8 cellular contexts compared by ENCODE assay signal in genomic region chr13:98483636-98484288, GRCh38.
A peak's percentile ranks its signal among the peaks of the same experiment; 100 is the strongest.
DNase-seq lines count a peak whose midpoint lies in the region; ATAC-seq and TF ChIP-seq lines count a peak whose summit lies in the region.
"Had no signal": no experiment of that assay in that cellular context is flagged by ENCODE, and none has a peak within 500 bp of the region (broad histone marks: within the 10 kb centered on the region; RNA-seq: fewer than 3 reads in every experiment).

No MANE protein-coding gene starts in this region.

- H2BK20ac ChIP-seq in H9 (ENCODE audit: low read depth, low read length, poor library complexity, severe bottlenecking): no peak overlapping the region

- POLR2A ChIA-PET in activated CD4-positive, alpha-beta memory T cell treated with anti-CD3 and anti-CD28 coated beads, Interleukin-2, amount 10 ng/mL, durations not matched to agents 7 days and 5 days (lab: Charles Lee): interaction anchor here (0.9 to 3.0 kb wide), 10 partner anchors 10 to 93 kb away, joined by 3 to 21 read pairs (median 9); partner anchors contain the start of gene STK24

- no peaks in the 10 kb centered on the region for H3K27me3 Mint-ChIP-seq in H9 (ENCODE audit: low read depth)
- H3K27me3 Mint-ChIP-seq in activated CD4-positive, alpha-beta memory T cell treated with anti-CD3 and anti-CD28 coated beads, Interleukin-2, amount 10 ng/mL, durations not matched to agents 7 days and 5 days: no peaks in the 10 kb centered on the region
- H3K27me3 Mint-ChIP-seq: natural killer cell treated with Interleukin-12 subunit alpha and Interleukin-12 subunit beta and Interleukin-15 and Interleukin-18, amount 100 ng/mL, for 72 hours had no signal

- CTCF ChIA-PET in activated CD4-positive, alpha-beta memory T cell treated with anti-CD3 and anti-CD28 coated beads, Interleukin-2, amount 10 ng/mL, durations not matched to agents 7 days and 5 days (lab: Charles Lee): interaction anchor here (1.2 to 4.6 kb wide), 8 partner anchors 12 to 170 kb away, joined by 3 to 19 read pairs (median 5); no protein-coding TSS in a partner anchor

- H3K9me3 ChIP-seq in H9 (ENCODE audit: control insufficient read depth, low read depth, low read length) (no peaks in the 10 kb centered on the region), hepatocyte (ENCODE audit: low read depth) (no peaks in the 10 kb centered on the region), skeletal muscle tissue (ENCODE audit: control insufficient read depth in 3 of 3, low read length in 3 of 3) (no peaks in the 10 kb centered on the region)

- H3K23ac ChIP-seq in H9 (ENCODE audit: insufficient read length, low read depth, low read length): no peak overlapping the region

- H4K5ac ChIP-seq in H9 (ENCODE audit: insufficient read length, low read depth, low read length): no peak overlapping the region

- H3K4me2 ChIP-seq in H9 (ENCODE audit: insufficient read depth, insufficient read length, low read length) (peak overlapping the region; percentile 26), hepatocyte (peak overlapping the region; percentile 66)

- H3K79me2 ChIP-seq in H9 (ENCODE audit: insufficient read depth, low read length): peaks cover 22% of the 10 kb centered on the region; the same call in 1 of the 2 replicates
- H3K79me2 ChIP-seq in hepatocyte: peaks cover 84% of the 10 kb centered on the region

- peaks cover 8% of the 10 kb centered on the region; the same call in 1 of the 2 replicates for H3K4me1 ChIP-seq in H9 (ENCODE audit: insufficient read depth, low read length)
- H3K4me1 ChIP-seq in hepatocyte (ENCODE audit: insufficient read depth): peaks cover 36% of the 10 kb centered on the region
- H3K4me1 ChIP-seq in skeletal muscle tissue (ENCODE audit: control insufficient read depth in 3 of 3, insufficient read depth in 3 of 3, low read length in 3 of 3): peaks cover 58 to 79% (median 59%) of the 10 kb centered on the region in 3 donors

- H3K4me3 ChIP-seq in hepatocyte (no peak overlapping the region), skeletal muscle tissue (ENCODE audit: low read length in 3 of 3) (peak overlapping the region; percentile 25 to 50 (median 42))

- H2BK5ac ChIP-seq in H9 (ENCODE audit: insufficient read length, low read length): no peak overlapping the region

- TF ChIP-seq CTCF in H9 (conservative IDR thresholded peaks at IDR 0.05): no peak
- TF ChIP-seq CTCF in hepatocyte (IDR thresholded peaks at IDR 0.05; ENCODE audit: poor library complexity): peak; percentile 19

- H3K56ac ChIP-seq in H9 (ENCODE audit: insufficient read length, low read depth, low read length): no peak overlapping the region

- H3K27ac Mint-ChIP-seq in H9: peak overlapping the region; percentile 63 to 98 (median 96); a peak in 6 of 7 replicates
- H3K27ac Mint-ChIP-seq in activated CD4-positive, alpha-beta memory T cell treated with anti-CD3 and anti-CD28 coated beads, Interleukin-2, amount 10 ng/mL, durations not matched to agents 7 days and 5 days: peak overlapping the region; percentile 90

- no peaks in the 10 kb centered on the region for H3K9me3 Mint-ChIP-seq in H9
- no peaks in the 10 kb centered on the region for H3K9me3 Mint-ChIP-seq in activated CD4-positive, alpha-beta memory T cell treated with anti-CD3 and anti-CD28 coated beads, Interleukin-2, amount 10 ng/mL, durations not matched to agents 7 days and 5 days
- H3K9me3 Mint-ChIP-seq: natural killer cell treated with Interleukin-12 subunit alpha and Interleukin-12 subunit beta and Interleukin-15 and Interleukin-18, amount 100 ng/mL, for 72 hours had no signal

- no peaks in the 10 kb centered on the region for H3K23me2 ChIP-seq in H9 (ENCODE audit: insufficient read length, low read depth, low read length, poor library complexity, severe bottlenecking)

- H3K27ac ChIP-seq in H9 (ENCODE audit: insufficient read length, low read depth, low read length): peak overlapping the region; percentile 1
- peak overlapping the region; percentile 97 for H3K27ac ChIP-seq in hepatocyte
- peak overlapping the region; percentile 81 for H3K27ac ChIP-seq in skeletal muscle tissue (ENCODE audit: low read depth, low read length)

- no peak overlapping the region for H2AFZ ChIP-seq in H9 (ENCODE audit: low read length)
- no peak overlapping the region for H2AFZ ChIP-seq in hepatocyte

- peak overlapping the region; percentile 51 to 66 for H3K4me3 Mint-ChIP-seq in H9
- H3K4me3 Mint-ChIP-seq in activated CD4-positive, alpha-beta memory T cell treated with anti-CD3 and anti-CD28 coated beads, Interleukin-2, amount 10 ng/mL, durations not matched to agents 7 days and 5 days: no peak overlapping the region

- H4K91ac ChIP-seq in H9 (ENCODE audit: insufficient read length, low read depth, low read length): no peak overlapping the region

- H2BK15ac ChIP-seq in H9 (ENCODE audit: low read depth, low read length): no peak overlapping the region

- H3T11ph ChIP-seq in H9 (ENCODE audit: low read length): no peak overlapping the region

- H3K14ac ChIP-seq in H9 (ENCODE audit: insufficient read depth, low read length): no peak overlapping the region

- no peaks in the 10 kb centered on the region for H3K9me2 ChIP-seq in hepatocyte (replicated peaks; ENCODE audit: insufficient read depth)

- H3K27me3 ChIP-seq in H9 (ENCODE audit: insufficient read depth, low read length): no peaks in the 10 kb centered on the region
- no peaks in the 10 kb centered on the region for H3K27me3 ChIP-seq in hepatocyte
- H3K27me3 ChIP-seq in skeletal muscle tissue (ENCODE audit: control insufficient read depth in 3 of 3, insufficient read depth in 3 of 3, low read length in 3 of 3): no peaks in the 10 kb centered on the region

- no peak for ATAC-seq in GM19351 (IDR thresholded peaks at IDR 0.05; ENCODE audit: unreplicated experiment)

- no peak overlapping the region; the same call in 1 of the 2 replicates for H3K4ac ChIP-seq in H9 (ENCODE audit: low read depth, low read length)

- H4K8ac ChIP-seq in H9 (replicated peaks; ENCODE audit: insufficient read length, low read depth, low read length): no peak overlapping the region

- H3K36me3 ChIP-seq in hepatocyte (replicated peaks; ENCODE audit: insufficient read depth, low read depth) (no peaks in the 10 kb centered on the region), skeletal muscle tissue (ENCODE audit: control insufficient read depth in 3 of 3, insufficient read depth in 3 of 3, low read length in 3 of 3) (no peaks in the 10 kb centered on the region)

- H2BK120ac ChIP-seq in H9 (ENCODE audit: low read depth, low read length, poor library complexity, severe bottlenecking): no peak overlapping the region

- H3K36me3 Mint-ChIP-seq in H9 (ENCODE audit: insufficient read depth in 1 of 3, low read depth in 3 of 3): peaks cover 0 to 9% (median 4%) of the 10 kb centered on the region in 3 experiments; a peak in 4 of 7 replicates
- peaks cover 24% of the 10 kb centered on the region for H3K36me3 Mint-ChIP-seq in activated CD4-positive, alpha-beta memory T cell treated with anti-CD3 and anti-CD28 coated beads, Interleukin-2, amount 10 ng/mL, durations not matched to agents 7 days and 5 days (ENCODE audit: low read depth)

- WGBS in H9 (ENCODE audit: extremely low coverage, insufficient read length, low lambda C conversion rate): no CpG with 5 or more reads among the region's 13 CpGs
- WGBS in hepatocyte (ENCODE audit: low lambda C conversion rate, missing lambda C conversion rate): 41% methylated on average over 13 of the region's 13 CpGs

- H2BK12ac ChIP-seq in H9 (ENCODE audit: insufficient read length, low read depth, low read length): no peak overlapping the region

- H3K4me1 Mint-ChIP-seq in H9: peaks cover 75 to 80% of the 10 kb centered on the region in 2 experiments
- H3K4me1 Mint-ChIP-seq in activated CD4-positive, alpha-beta memory T cell treated with anti-CD3 and anti-CD28 coated beads, Interleukin-2, amount 10 ng/mL, durations not matched to agents 7 days and 5 days: peaks cover 91% of the 10 kb centered on the region

- DNase-seq in H9: no peak
- DNase-seq in activated CD4-positive, alpha-beta memory T cell treated with anti-CD3 and anti-CD28 coated beads, Interleukin-2, amount 10 ng/mL, durations not matched to agents 7 days and 5 days: no peak
- DNase-seq in hepatocyte (ENCODE audit: low spot score): peak; percentile 52
- no peak for DNase-seq in HuH-7.5 (ENCODE audit: low spot score)
- no peak for DNase-seq in anterior cingulate cortex (lab: John Stamatoyannopoulos, UW)

- peaks cover 16% of the 10 kb centered on the region for H3K79me1 ChIP-seq in H9 (ENCODE audit: insufficient read depth, low read depth, low read length, poor library complexity, severe bottlenecking)

- peak overlapping the region; percentile 9 for H3K18ac ChIP-seq in H9 (ENCODE audit: insufficient read length, low read depth, low read length)

- no peaks in the 10 kb centered on the region for H4K20me1 ChIP-seq in H9 (ENCODE audit: control insufficient read depth, insufficient read depth, insufficient read length)
- H4K20me1 ChIP-seq in hepatocyte (ENCODE audit: insufficient read depth, poor library complexity, severe bottlenecking): peaks cover 25% of the 10 kb centered on the region

- H3K9ac ChIP-seq in H9 (ENCODE audit: extremely low read depth, insufficient read length, low read length) (no peak overlapping the region), skeletal muscle tissue (ENCODE audit: low read depth in 1 of 3, low read length in 3 of 3) (peak overlapping the region; percentile 65 to 79 (median 71))

- H2AK5ac ChIP-seq in H9 (ENCODE audit: insufficient read length, low read length): no peak overlapping the region

Comparison
In these comparisons a context has a peak if more than half of its experiments do, and no peak if none do; other contexts are left out.
1. H3K27ac ChIP-seq: peak in every context shown above with its lines; median percentile 97 in hepatocyte; 81 in skeletal muscle tissue; 1 in H9.